Comparison of ENCODE assay signal across 14 cellular contexts in genomic region chr7:94182066-94182465, GRCh38.
DNase-seq lines count a peak whose midpoint lies in the region; ATAC-seq, FAIRE-seq and TF ChIP-seq lines count a peak whose summit lies in the region.
"Had no signal": no experiment of that assay in that cellular context is flagged by ENCODE, and none has a peak within 500 bp of the region (broad histone marks: within the 10 kb centered on the region; RNA-seq: fewer than 3 reads in every experiment).

No MANE protein-coding gene starts in this region.

- FAIRE-seq in H54 (lab: Jason Lieb, UNC): peak; percentile 91

- peak overlapping the region; percentile 76 for H3K9ac ChIP-seq in skeletal muscle satellite cell (ENCODE audit: low read depth, low read length)

- H3K27ac Mint-ChIP-seq in natural killer cell (no peak overlapping the region), nephron progenitor cell (no peak overlapping the region)
- H3K27ac Mint-ChIP-seq: activated CD8-positive, alpha-beta T cell treated with anti-CD3 and anti-CD28 coated beads, Interleukin-2, amount 10 ng/mL, durations not matched to agents 7 days and 5 days; activated naive CD8-positive, alpha-beta T cell; stimulated activated naive CD8-positive, alpha-beta T cell treated with anti-CD3 and anti-CD28 coated beads, Interleukin-15, Interleukin-2, amounts not matched to agents 100 ng/mL and 50 ng/mL, for 24 hours had no signal

- no peaks in the 10 kb centered on the region for H3K9me3 ChIP-seq in skeletal muscle satellite cell (replicated peaks; ENCODE audit: low read length)
- H3K9me3 ChIP-seq: neutrophil had no signal

- TF ChIP-seq POLR2A in H54 (IDR thresholded peaks at IDR 0.05; ENCODE audit: low read depth, low read length): no peak

- H3K4me2 ChIP-seq in skeletal muscle satellite cell (ENCODE audit: low read length): peak overlapping the region; percentile 22

- peak; percentile 17 for DNase-seq in H54 (ENCODE audit: insufficient read length, low spot score)
- peak; percentile 77 for DNase-seq in fibroblast of the aortic adventitia (ENCODE audit: low read depth)
- no peak for DNase-seq in natural killer cell
- DNase-seq in NCI-H2029 (lab: John Stamatoyannopoulos, UW): no peak
- no peak for DNase-seq in nephron progenitor cell
- DNase-seq: activated CD8-positive, alpha-beta T cell treated with anti-CD3 and anti-CD28 coated beads, Interleukin-2, amount 10 ng/mL, durations not matched to agents 7 days and 5 days; NCI-H2081 treated with DMSO at 0.1 percent for 48 hours; stimulated activated CD4-positive, alpha-beta T cell treated with anti-CD3 and anti-CD28 coated beads, Interleukin-1b, Interleukin-23, amount 100 ng/mL, for 48 hours had no signal

- H3K4me3 Mint-ChIP-seq in natural killer cell (no peak overlapping the region), nephron progenitor cell (no peak overlapping the region)
- H3K4me3 Mint-ChIP-seq: activated CD8-positive, alpha-beta T cell treated with anti-CD3 and anti-CD28 coated beads, Interleukin-2, amount 10 ng/mL, durations not matched to agents 7 days and 5 days; activated naive CD8-positive, alpha-beta T cell; stimulated activated naive CD8-positive, alpha-beta T cell treated with anti-CD3 and anti-CD28 coated beads, Interleukin-15, Interleukin-2, amounts not matched to agents 100 ng/mL and 50 ng/mL, for 24 hours had no signal

- H3K36me3 ChIP-seq in skeletal muscle satellite cell (ENCODE audit: insufficient read depth, low read length): no peaks in the 10 kb centered on the region
- H3K36me3 ChIP-seq: neutrophil had no signal

- H3K4me3 ChIP-seq in fibroblast of the aortic adventitia (ENCODE audit: low read depth, low read length) (no peak overlapping the region), skeletal muscle satellite cell (ENCODE audit: low read length) (no peak overlapping the region)

- ATAC-seq in SK-N-SH treated with all-trans-retinoic acid at 6 μM for 48 hours (peak; percentile 46), natural killer cell (no peak), GM21367 (IDR thresholded peaks at IDR 0.05; ENCODE audit: unreplicated experiment) (no peak)
- ATAC-seq: activated CD8-positive, alpha-beta T cell treated with anti-CD3 and anti-CD28 coated beads, Interleukin-2, amount 10 ng/mL, durations not matched to agents 7 days and 5 days had no signal

- H3K27me3 Mint-ChIP-seq in natural killer cell (ENCODE audit: low read depth in 2 of 2) (peaks cover 0 to 2% of the 10 kb centered on the region in 2 donors), nephron progenitor cell (ENCODE audit: low read depth, poor library complexity) (peaks cover 6% of the 10 kb centered on the region)

- H3K9me3 Mint-ChIP-seq in natural killer cell (peaks cover 3 to 5% of the 10 kb centered on the region in 2 donors), nephron progenitor cell (no peaks in the 10 kb centered on the region)
- H3K9me3 Mint-ChIP-seq: stimulated activated naive CD8-positive, alpha-beta T cell treated with anti-CD3 and anti-CD28 coated beads, Interleukin-15, Interleukin-2, amounts not matched to agents 100 ng/mL and 50 ng/mL, for 24 hours had no signal

- no peaks in the 10 kb centered on the region for H3K27me3 ChIP-seq in skeletal muscle satellite cell (ENCODE audit: control insufficient read depth, insufficient read depth, low read length)
- H3K27me3 ChIP-seq: neutrophil had no signal

- intact Hi-C loops in natural killer cell (cut with micrococcal nuclease): no loop called here

- H3K36me3 Mint-ChIP-seq in natural killer cell (no peaks in the 10 kb centered on the region), nephron progenitor cell (ENCODE audit: low read depth) (no peaks in the 10 kb centered on the region)
- H3K36me3 Mint-ChIP-seq: activated naive CD8-positive, alpha-beta T cell had no signal

- H3K4me1 ChIP-seq in skeletal muscle satellite cell (ENCODE audit: control insufficient read depth, insufficient read depth, low read length): peaks cover 32% of the 10 kb centered on the region

- H3K4me1 Mint-ChIP-seq in natural killer cell (peaks cover 0 to 5% of the 10 kb centered on the region in 2 donors), nephron progenitor cell (peaks cover 7% of the 10 kb centered on the region)

- TF ChIP-seq CTCF in fibroblast of the aortic adventitia (IDR thresholded peaks at IDR 0.05; ENCODE audit: insufficient read depth, low read length) (no peak), natural killer cell (IDR thresholded peaks at IDR 0.05) (no peak), nephron progenitor cell (IDR thresholded peaks at IDR 0.05) (no peak)

TF ChIP-seq in SK-N-SH treated with all-trans-retinoic acid at 6 μM for 48 hours, 23 proteins besides CTCF, POLR2A, EP300 and RAD21:
- TF ChIP-seq, protein P1, sequence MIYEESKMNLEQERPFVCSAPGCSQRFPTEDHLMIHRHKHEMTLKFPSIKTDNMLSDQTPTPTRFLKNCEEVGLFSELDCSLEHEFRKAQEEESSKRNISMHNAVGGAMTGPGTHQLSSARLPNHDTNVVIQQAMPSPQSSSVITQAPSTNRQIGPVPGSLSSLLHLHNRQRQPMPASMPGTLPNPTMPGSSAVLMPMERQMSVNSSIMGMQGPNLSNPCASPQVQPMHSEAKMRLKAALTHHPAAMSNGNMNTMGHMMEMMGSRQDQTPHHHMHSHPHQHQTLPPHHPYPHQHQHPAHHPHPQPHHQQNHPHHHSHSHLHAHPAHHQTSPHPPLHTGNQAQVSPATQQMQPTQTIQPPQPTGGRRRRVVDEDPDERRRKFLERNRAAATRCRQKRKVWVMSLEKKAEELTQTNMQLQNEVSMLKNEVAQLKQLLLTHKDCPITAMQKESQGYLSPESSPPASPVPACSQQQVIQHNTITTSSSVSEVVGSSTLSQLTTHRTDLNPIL (CRISPR knock-in tag; IDR thresholded peaks at IDR 0.05; ENCODE audit: low read depth): no peak
- TF ChIP-seq ISL1 (CRISPR knock-in tag; IDR thresholded peaks at IDR 0.05) (no peak), PATZ1 (CRISPR knock-in tag; IDR thresholded peaks at IDR 0.05; ENCODE audit: borderline replicate concordance) (no peak), ESRRG (CRISPR knock-in tag; IDR thresholded peaks at IDR 0.05) (no peak), GLIS3 (CRISPR knock-in tag; IDR thresholded peaks at IDR 0.05) (no peak), ZNF565 (CRISPR knock-in tag; conservative IDR thresholded peaks at IDR 0.05; ENCODE audit: low read depth) (no peak), ZNF70 (CRISPR knock-in tag; IDR thresholded peaks at IDR 0.05) (no peak), CSDC2 (CRISPR knock-in tag; IDR thresholded peaks at IDR 0.05) (no peak), POU6F1 (CRISPR knock-in tag; IDR thresholded peaks at IDR 0.05; ENCODE audit: borderline replicate concordance, low read depth) (no peak)

Comparison
In these comparisons a context has a peak if more than half of its experiments do, and no peak if none do; other contexts are left out.
1. DNase-seq: peak in H54 (single experiment) and fibroblast of the aortic adventitia (single experiment); none in natural killer cell (single experiment), NCI-H2029 (single experiment) and nephron progenitor cell (single experiment).